Comparison of ENCODE assay signal across 1 cellular context in the genomic region with DNA sequence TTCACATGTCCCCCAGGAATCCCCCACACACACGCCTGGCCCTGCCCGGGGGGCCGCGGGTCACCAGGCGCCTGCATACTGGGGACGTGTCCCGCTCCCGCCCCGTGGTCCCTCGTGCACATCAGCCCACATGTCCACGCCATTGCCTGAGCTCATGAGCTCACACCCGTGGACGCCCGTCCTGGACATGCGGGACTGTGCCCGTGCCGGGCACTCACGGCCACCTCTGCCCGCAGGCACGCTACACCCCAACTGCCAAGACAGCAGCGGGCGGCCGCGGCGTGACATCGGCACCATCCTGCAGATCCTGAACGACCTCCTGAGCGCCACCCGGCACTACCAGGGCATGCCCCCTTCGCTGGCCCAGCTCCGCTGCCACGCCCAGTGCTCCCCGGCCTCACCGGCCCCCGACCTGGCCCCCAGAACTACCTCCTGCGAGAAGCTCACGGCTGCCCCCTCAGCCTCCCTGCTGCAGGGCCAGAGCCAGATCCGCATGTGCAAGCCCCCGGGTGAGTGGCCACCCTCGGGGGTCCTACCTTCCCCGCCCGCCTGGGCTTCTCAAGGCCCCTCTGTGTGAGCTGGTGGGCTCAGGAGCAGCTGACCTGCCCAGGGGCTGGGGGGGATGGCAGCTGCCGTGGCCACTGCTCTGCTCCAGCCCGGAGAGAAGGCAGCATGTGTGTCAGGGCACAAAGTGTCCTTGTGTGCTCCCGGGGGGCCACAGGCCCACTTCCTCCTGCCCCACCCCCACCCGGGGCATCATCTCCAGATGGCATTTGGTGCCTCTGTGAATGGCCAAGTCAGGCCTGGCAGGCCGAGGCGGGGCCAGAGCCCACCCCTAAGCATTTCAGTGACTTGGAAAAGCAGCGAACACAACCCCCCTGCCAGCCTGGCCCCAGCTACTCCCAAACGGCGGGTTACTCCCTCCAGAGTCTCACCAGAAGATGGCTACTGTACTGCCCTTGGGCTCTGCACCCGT.
TF ChIP-seq lines count a peak whose summit lies in the region.

No MANE protein-coding gene starts in this region.

TF ChIP-seq in K562, 482 proteins besides CTCF, POLR2A, EP300 and RAD21 (continued from another document):
- TF ChIP-seq HCFC1 (IDR thresholded peaks at IDR 0.05; ENCODE audit: low read depth, low read length): no peak
- TF ChIP-seq ZNF766 (CRISPR knock-in tag; conservative IDR thresholded peaks at IDR 0.05): no peak
- TF ChIP-seq ZNF445 (CRISPR knock-in tag; IDR thresholded peaks at IDR 0.05; ENCODE audit: low read depth): no peak
- no peak for TF ChIP-seq PHB2 (IDR thresholded peaks at IDR 0.05; ENCODE audit: low read depth)
- no peak for TF ChIP-seq ZNF444 (CRISPR knock-in tag; IDR thresholded peaks at IDR 0.05)
- TF ChIP-seq EP400 (IDR thresholded peaks at IDR 0.05): no peak
- no peak for TF ChIP-seq CSDE1 (IDR thresholded peaks at IDR 0.05)
- no peak for TF ChIP-seq HNRNPLL (IDR thresholded peaks at IDR 0.05; ENCODE audit: low read depth, low read length, poor library complexity, severe bottlenecking)
- TF ChIP-seq, protein P1, sequence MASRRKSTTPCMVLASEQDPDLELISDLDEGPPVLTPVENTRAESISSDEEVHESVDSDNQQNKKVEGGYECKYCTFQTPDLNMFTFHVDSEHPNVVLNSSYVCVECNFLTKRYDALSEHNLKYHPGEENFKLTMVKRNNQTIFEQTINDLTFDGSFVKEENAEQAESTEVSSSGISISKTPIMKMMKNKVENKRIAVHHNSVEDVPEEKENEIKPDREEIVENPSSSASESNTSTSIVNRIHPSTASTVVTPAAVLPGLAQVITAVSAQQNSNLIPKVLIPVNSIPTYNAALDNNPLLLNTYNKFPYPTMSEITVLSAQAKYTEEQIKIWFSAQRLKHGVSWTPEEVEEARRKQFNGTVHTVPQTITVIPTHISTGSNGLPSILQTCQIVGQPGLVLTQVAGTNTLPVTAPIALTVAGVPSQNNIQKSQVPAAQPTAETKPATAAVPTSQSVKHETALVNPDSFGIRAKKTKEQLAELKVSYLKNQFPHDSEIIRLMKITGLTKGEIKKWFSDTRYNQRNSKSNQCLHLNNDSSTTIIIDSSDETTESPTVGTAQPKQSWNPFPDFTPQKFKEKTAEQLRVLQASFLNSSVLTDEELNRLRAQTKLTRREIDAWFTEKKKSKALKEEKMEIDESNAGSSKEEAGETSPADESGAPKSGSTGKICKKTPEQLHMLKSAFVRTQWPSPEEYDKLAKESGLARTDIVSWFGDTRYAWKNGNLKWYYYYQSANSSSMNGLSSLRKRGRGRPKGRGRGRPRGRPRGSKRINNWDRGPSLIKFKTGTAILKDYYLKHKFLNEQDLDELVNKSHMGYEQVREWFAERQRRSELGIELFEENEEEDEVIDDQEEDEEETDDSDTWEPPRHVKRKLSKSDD (conservative IDR thresholded peaks at IDR 0.05; ENCODE audit: low read length): no peak
- peak; percentile 50 for TF ChIP-seq RBM22 (IDR thresholded peaks at IDR 0.05; ENCODE audit: low read depth, low read length, poor library complexity, severe bottlenecking)
- no peak for TF ChIP-seq FOSL1 (tag; conservative IDR thresholded peaks at IDR 0.05)
- TF ChIP-seq CAMTA2 (CRISPR knock-in tag; conservative IDR thresholded peaks at IDR 0.05): no peak
- TF ChIP-seq SAFB2 (IDR thresholded peaks at IDR 0.05; ENCODE audit: borderline replicate concordance, low read depth, low read length, severe bottlenecking): no peak
- no peak for TF ChIP-seq ZBED1 (IDR thresholded peaks at IDR 0.05)
